ENCODE assay signal across 1 cellular context in the genomic region with DNA sequence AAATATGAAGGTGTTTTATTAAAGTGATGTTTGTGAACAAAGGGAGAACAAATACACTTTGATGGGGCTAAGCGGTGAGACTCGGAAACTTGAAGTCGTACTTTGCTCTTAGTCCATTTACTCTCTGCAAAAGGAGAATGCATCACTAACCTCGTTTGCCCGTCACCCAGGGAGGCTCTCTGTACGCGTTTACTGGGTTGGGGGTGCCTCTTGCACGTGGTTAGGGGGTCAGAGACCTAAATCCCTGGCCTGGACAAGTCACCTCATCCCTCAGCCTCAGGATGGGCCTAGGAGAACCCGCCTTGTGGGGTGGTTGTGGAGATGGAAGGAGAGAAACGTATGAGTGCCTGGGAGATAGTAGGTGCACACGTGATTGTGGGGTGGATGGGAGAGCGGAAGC.
TF ChIP-seq lines count a peak whose summit lies in the region.

No MANE protein-coding gene starts in this region.

TF ChIP-seq in GM12878, 131 proteins besides CTCF, POLR2A, EP300 and RAD21:
- TF ChIP-seq RUNX3 (IDR thresholded peaks at IDR 0.05; ENCODE audit: low read length) (no peak), ZSCAN29 (IDR thresholded peaks at IDR 0.05) (no peak), LARP7 (IDR thresholded peaks at IDR 0.05) (no peak), PML (IDR thresholded peaks at IDR 0.05; ENCODE audit: low read length) (no peak), SUPT20H (IDR thresholded peaks at IDR 0.05; ENCODE audit: borderline replicate concordance, control insufficient read depth, low read depth, low read length) (no peak), ZBTB33 (IDR thresholded peaks at IDR 0.05) (no peak), POU2F2 (IDR thresholded peaks at IDR 0.05; ENCODE audit: borderline replicate concordance, low read depth, low read length) (no peak), EGR1 (IDR thresholded peaks at IDR 0.05; ENCODE audit: borderline replicate concordance in 1 of 2, low read depth in 2 of 2, low read length in 2 of 2) (no peak), HDGF (IDR thresholded peaks at IDR 0.05) (no peak), BCL3 (IDR thresholded peaks at IDR 0.05; ENCODE audit: borderline replicate concordance, insufficient read depth, low read depth, low read length, poor library complexity, severe bottlenecking) (no peak), ZBED1 (IDR thresholded peaks at IDR 0.05; ENCODE audit: borderline replicate concordance) (no peak), NFYA (IDR thresholded peaks at IDR 0.05; ENCODE audit: borderline replicate concordance, low read depth, low read length) (no peak), GABPA (IDR thresholded peaks at IDR 0.05; ENCODE audit: low read depth) (no peak), HSF1 (IDR thresholded peaks at IDR 0.05; ENCODE audit: low read depth, low read length) (no peak), E4F1 (IDR thresholded peaks at IDR 0.05; ENCODE audit: borderline replicate concordance, partially characterized antibody) (no peak), TCF3 (IDR thresholded peaks at IDR 0.05; ENCODE audit: borderline replicate concordance, insufficient read depth, low read depth, low read length) (no peak), ZBTB11 (CRISPR knock-in tag; IDR thresholded peaks at IDR 0.05) (no peak)
- TF ChIP-seq, protein P1, sequence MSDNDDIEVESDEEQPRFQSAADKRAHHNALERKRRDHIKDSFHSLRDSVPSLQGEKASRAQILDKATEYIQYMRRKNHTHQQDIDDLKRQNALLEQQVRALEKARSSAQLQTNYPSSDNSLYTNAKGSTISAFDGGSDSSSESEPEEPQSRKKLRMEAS (IDR thresholded peaks at IDR 0.05; ENCODE audit: low read depth, low read length), result no peak
- TF ChIP-seq, protein P2, sequence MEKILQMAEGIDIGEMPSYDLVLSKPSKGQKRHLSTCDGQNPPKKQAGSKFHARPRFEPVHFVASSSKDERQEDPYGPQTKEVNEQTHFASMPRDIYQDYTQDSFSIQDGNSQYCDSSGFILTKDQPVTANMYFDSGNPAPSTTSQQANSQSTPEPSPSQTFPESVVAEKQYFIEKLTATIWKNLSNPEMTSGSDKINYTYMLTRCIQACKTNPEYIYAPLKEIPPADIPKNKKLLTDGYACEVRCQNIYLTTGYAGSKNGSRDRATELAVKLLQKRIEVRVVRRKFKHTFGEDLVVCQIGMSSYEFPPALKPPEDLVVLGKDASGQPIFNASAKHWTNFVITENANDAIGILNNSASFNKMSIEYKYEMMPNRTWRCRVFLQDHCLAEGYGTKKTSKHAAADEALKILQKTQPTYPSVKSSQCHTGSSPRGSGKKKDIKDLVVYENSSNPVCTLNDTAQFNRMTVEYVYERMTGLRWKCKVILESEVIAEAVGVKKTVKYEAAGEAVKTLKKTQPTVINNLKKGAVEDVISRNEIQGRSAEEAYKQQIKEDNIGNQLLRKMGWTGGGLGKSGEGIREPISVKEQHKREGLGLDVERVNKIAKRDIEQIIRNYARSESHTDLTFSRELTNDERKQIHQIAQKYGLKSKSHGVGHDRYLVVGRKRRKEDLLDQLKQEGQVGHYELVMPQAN (conservative IDR thresholded peaks at IDR 0.05), result no peak
- TF ChIP-seq, protein P3, sequence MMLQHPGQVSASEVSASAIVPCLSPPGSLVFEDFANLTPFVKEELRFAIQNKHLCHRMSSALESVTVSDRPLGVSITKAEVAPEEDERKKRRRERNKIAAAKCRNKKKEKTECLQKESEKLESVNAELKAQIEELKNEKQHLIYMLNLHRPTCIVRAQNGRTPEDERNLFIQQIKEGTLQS (IDR thresholded peaks at IDR 0.05; ENCODE audit: borderline replicate concordance, extremely low read depth, low read depth, low read length), result no peak
